In genomic region chr3:179276743-179277142, GRCh38 we compare ENCODE assay signal across 8 cellular contexts.
"Had no signal": no experiment of that assay in that cellular context is flagged by ENCODE, and none has a peak within 500 bp of the region (broad histone marks: within the 10 kb centered on the region; RNA-seq: fewer than 3 reads in every experiment).

No MANE protein-coding gene starts in this region.

- FAIRE-seq: HepG2, HTR-8/SVneo had no signal

- H3K27ac ChIP-seq: HL-60, KMS-11 had no signal

- H3K9me3 Mint-ChIP-seq: IgD-negative memory B cell had no signal

- ATAC-seq: HepG2 had no signal

- DNase-seq: IMR-90, KBM-7, KG1 had no signal

- H3K4me2 ChIP-seq: KMS-11 had no signal

- H3K4me1 Mint-ChIP-seq: IgD-negative memory B cell had no signal

- H3K4me3 Mint-ChIP-seq: IgD-negative memory B cell had no signal

- H3K36me3 Mint-ChIP-seq: IgD-negative memory B cell had no signal

- H3K9ac ChIP-seq: KMS-11 had no signal
